In the genomic region with DNA sequence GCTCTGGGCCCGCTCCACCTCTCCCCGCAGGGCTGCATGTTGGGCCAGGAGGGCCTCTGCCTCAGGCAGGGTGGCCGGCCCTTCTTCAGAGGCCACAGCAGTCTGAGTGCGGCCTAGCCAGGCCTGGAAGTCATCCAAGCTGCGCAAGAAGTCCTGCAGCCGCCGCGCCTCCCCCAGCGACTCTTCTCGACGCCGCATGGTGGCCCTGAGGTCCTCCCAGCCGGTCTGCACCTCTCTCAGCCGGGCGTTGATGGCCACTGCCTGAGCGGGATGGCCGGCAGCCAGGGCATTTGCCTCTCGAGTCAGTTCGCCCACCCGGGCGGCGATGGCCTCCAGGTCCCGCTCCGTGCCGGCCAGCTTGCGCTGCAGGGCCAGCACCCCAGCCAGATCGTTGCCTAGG, we compare ENCODE assay signal across 32 cellular contexts.
"Had no signal": no experiment of that assay in that cellular context is flagged by ENCODE, and none has a peak within 500 bp of the region (broad histone marks: within the 10 kb centered on the region; RNA-seq: fewer than 3 reads in every experiment).

No MANE protein-coding gene starts in this region.

- H3K27me3 ChIP-seq: adrenal gland, body of pancreas had no signal

- H3K9me3 ChIP-seq: adrenal gland, body of pancreas had no signal

- ATAC-seq: activated CD8-positive, alpha-beta T cell treated with anti-CD3 and anti-CD28 coated beads for 36 hours; activated naive CD8-positive, alpha-beta T cell treated with anti-CD3 and anti-CD28 coated beads, Interleukin-2, amount 50 U/mL, for 24 hours; body of pancreas; effector memory CD8-positive, alpha-beta T cell; WTC11 had no signal

- H3K9me3 Mint-ChIP-seq: activated CD8-positive, alpha-beta T cell treated with anti-CD3 and anti-CD28 coated beads for 36 hours; activated naive CD4-positive, alpha-beta T cell treated with anti-CD3 and anti-CD28 coated beads for 36 hours; activated naive CD4-positive, alpha-beta T cell treated with anti-CD3 and anti-CD28 coated beads, Interleukin-2, amount 50 U/mL, for 24 hours; activated naive CD8-positive, alpha-beta T cell treated with anti-CD3 and anti-CD28 coated beads, Interleukin-2, amount 50 U/mL, for 24 hours; activated T-helper 1 cell treated with anti-CD3 and anti-CD28 coated beads, Interleukin-12 subunit alpha, Interleukin-12 subunit beta, Interleukin-2, Interleukin-4 antibody, amounts not matched to agents 30 ng/mL and 10 ng/mL and 1 ng/mL, durations not matched to agents 14 hours and 24 hours and 36 hours; activated T-helper 2 cell treated with anti-CD3 and anti-CD28 coated beads, Interferon-gamma antibody, Interleukin-2, Interleukin-4, amounts not matched to agents 10 μg/mL and 5 μg/mL and 100 μg/mL, durations not matched to agents 14 hours and 24 hours and 36 hours; effector memory CD8-positive, alpha-beta T cell; WTC11 had no signal

- FAIRE-seq: colon, frontal cortex, TTC549 had no signal

- DNase-seq: activated CD4-positive, alpha-beta T cell treated with anti-CD3 and anti-CD28 coated beads for 1 hour; activated CD4-positive, alpha-beta T cell treated with anti-CD3 and anti-CD28 coated beads for 4 hours; activated CD4-positive, alpha-beta T cell treated with anti-CD3 and anti-CD28 coated beads, Interleukin-2, amount 50 U/mL, for 1 hour; activated CD4-positive, alpha-beta T cell treated with anti-CD3 and anti-CD28 coated beads, Interleukin-2, amount 50 U/mL, for 48 hours; activated CD8-positive, alpha-beta memory T cell treated with anti-CD3 and anti-CD28 coated beads for 24 hours; activated CD8-positive, alpha-beta T cell treated with anti-CD3 and anti-CD28 coated beads for 36 hours; activated effector memory CD4-positive, alpha-beta T cell treated with anti-CD3 and anti-CD28 coated beads, Interleukin-2, amount 50 U/mL, for 16 hours; activated naive CD4-positive, alpha-beta T cell treated with anti-CD3 and anti-CD28 coated beads for 36 hours; activated naive CD8-positive, alpha-beta T cell treated with anti-CD3 and anti-CD28 coated beads for 36 hours; activated naive CD8-positive, alpha-beta T cell treated with anti-CD3 and anti-CD28 coated beads, Interleukin-2, amount 50 U/mL, for 24 hours; activated T-cell treated with anti-CD3 and anti-CD28 coated beads, Interleukin-2, amount 50 U/mL, for 48 hours; adrenal gland; amygdala; aorta; body of pancreas; caudate nucleus; cortex of kidney; dermis blood vessel endothelial cell; effector CD4-positive, alpha-beta T cell; effector memory CD8-positive, alpha-beta T cell; foreskin fibroblast; head of caudate nucleus; T-helper 2 cell had no signal

- H3K27ac ChIP-seq: adrenal gland, body of pancreas, epithelial cell of prostate, VCaP had no signal

- H3K27me3 Mint-ChIP-seq: activated CD8-positive, alpha-beta T cell treated with anti-CD3 and anti-CD28 coated beads for 36 hours; activated naive CD4-positive, alpha-beta T cell treated with anti-CD3 and anti-CD28 coated beads, Interleukin-2, amount 50 U/mL, for 24 hours; activated naive CD8-positive, alpha-beta T cell treated with anti-CD3 and anti-CD28 coated beads for 36 hours; activated naive CD8-positive, alpha-beta T cell treated with anti-CD3 and anti-CD28 coated beads, Interleukin-2, amount 50 U/mL, for 24 hours had no signal

- H3K4me1 Mint-ChIP-seq: activated naive CD4-positive, alpha-beta T cell treated with anti-CD3 and anti-CD28 coated beads, Interleukin-2, amount 50 U/mL, for 24 hours; WTC11 had no signal

- H3K27ac Mint-ChIP-seq: activated CD8-positive, alpha-beta T cell treated with anti-CD3 and anti-CD28 coated beads for 36 hours; activated naive CD4-positive, alpha-beta T cell treated with anti-CD3 and anti-CD28 coated beads for 36 hours; activated naive CD4-positive, alpha-beta T cell treated with anti-CD3 and anti-CD28 coated beads, Interleukin-2, amount 50 U/mL, for 24 hours; activated naive CD8-positive, alpha-beta T cell treated with anti-CD3 and anti-CD28 coated beads for 36 hours; activated T-helper 2 cell treated with anti-CD3 and anti-CD28 coated beads, Interferon-gamma antibody, Interleukin-2, Interleukin-4, amounts not matched to agents 10 μg/mL and 5 μg/mL and 100 μg/mL, durations not matched to agents 14 hours and 24 hours and 36 hours; effector memory CD8-positive, alpha-beta T cell; WTC11 had no signal

- H3K36me3 Mint-ChIP-seq: activated naive CD4-positive, alpha-beta T cell treated with anti-CD3 and anti-CD28 coated beads, Interleukin-2, amount 50 U/mL, for 24 hours had no signal

- H3K4me3 ChIP-seq: adrenal gland, body of pancreas had no signal

- H3K4me3 Mint-ChIP-seq: activated CD8-positive, alpha-beta T cell treated with anti-CD3 and anti-CD28 coated beads for 36 hours; activated naive CD4-positive, alpha-beta T cell treated with anti-CD3 and anti-CD28 coated beads for 36 hours; activated naive CD4-positive, alpha-beta T cell treated with anti-CD3 and anti-CD28 coated beads, Interleukin-2, amount 50 U/mL, for 24 hours; activated naive CD8-positive, alpha-beta T cell treated with anti-CD3 and anti-CD28 coated beads, Interleukin-2, amount 50 U/mL, for 24 hours; activated T-helper 1 cell treated with anti-CD3 and anti-CD28 coated beads, Interleukin-12 subunit alpha, Interleukin-12 subunit beta, Interleukin-2, Interleukin-4 antibody, amounts not matched to agents 30 ng/mL and 10 ng/mL and 1 ng/mL, durations not matched to agents 14 hours and 24 hours and 36 hours; effector memory CD8-positive, alpha-beta T cell; WTC11 had no signal

- H3K4me1 ChIP-seq: adrenal gland, body of pancreas had no signal
